Comparison of ENCODE assay signal across 21 cellular contexts in genomic region chr17:77890771-77891170, GRCh38.
"Had no signal": no experiment of that assay in that cellular context is flagged by ENCODE, and none has a peak within 500 bp of the region (broad histone marks: within the 10 kb centered on the region; RNA-seq: fewer than 3 reads in every experiment).

No MANE protein-coding gene starts in this region.

- H3K36me3 Mint-ChIP-seq: immature natural killer cell; naive thymus-derived CD4-positive, alpha-beta T cell; neural progenitor cell; stimulated activated effector memory CD8-positive, alpha-beta T cell treated with anti-CD3 and anti-CD28 coated beads, Interleukin-12 subunit alpha, Interleukin-12 subunit beta, amount 100 ng/mL, for 72 hours had no signal

- H3K9me3 ChIP-seq: psoas muscle, right lobe of liver, stomach, thyroid gland had no signal

- DNase-seq: effector CD4-positive, alpha-beta T cell; hypothalamus; immature natural killer cell; islet precursor cell; mammary epithelial cell; mesendoderm; midbrain; naive thymus-derived CD4-positive, alpha-beta T cell; right lobe of liver; stimulated activated CD4-positive, alpha-beta T cell treated with anti-CD3 and anti-CD28 coated beads, Interleukin-2, amount 100 ng/mL, for 24 hours; stimulated activated CD4-positive, alpha-beta T cell treated with anti-CD3 and anti-CD28 coated beads, Interleukin-4, amount 100 ng/mL, for 24 hours; stimulated activated naive CD4-positive, alpha-beta T cell treated with Interleukin-2 at 50 U/mL for 16 hours; stomach; thyroid gland; trophoblast cell had no signal

- H3K9me3 Mint-ChIP-seq: immature natural killer cell; naive thymus-derived CD4-positive, alpha-beta T cell; nephron; neural progenitor cell; stimulated activated effector memory CD8-positive, alpha-beta T cell treated with anti-CD3 and anti-CD28 coated beads, Interleukin-12 subunit alpha, Interleukin-12 subunit beta, amount 100 ng/mL, for 72 hours had no signal

- ATAC-seq: naive thymus-derived CD4-positive, alpha-beta T cell; psoas muscle; right lobe of liver; stimulated activated effector memory CD8-positive, alpha-beta T cell treated with anti-CD3 and anti-CD28 coated beads, Interleukin-12 subunit alpha, Interleukin-12 subunit beta, amount 100 ng/mL, for 72 hours had no signal

- H3K27ac Mint-ChIP-seq: nephron; stimulated activated effector memory CD8-positive, alpha-beta T cell treated with anti-CD3 and anti-CD28 coated beads, Interleukin-12 subunit alpha, Interleukin-12 subunit beta, amount 100 ng/mL, for 72 hours had no signal

- H3K4me3 Mint-ChIP-seq: immature natural killer cell; stimulated activated effector memory CD8-positive, alpha-beta T cell treated with anti-CD3 and anti-CD28 coated beads, Interleukin-12 subunit alpha, Interleukin-12 subunit beta, amount 100 ng/mL, for 72 hours had no signal

- H3K27me3 ChIP-seq: dorsolateral prefrontal cortex, neural progenitor cell, right lobe of liver, thyroid gland had no signal

- H3K4me3 ChIP-seq: dorsolateral prefrontal cortex, neural progenitor cell, psoas muscle, right lobe of liver, smooth muscle cell, stomach, thyroid gland had no signal

- H3K27ac ChIP-seq: dorsolateral prefrontal cortex, neural progenitor cell, psoas muscle, right lobe of liver, stomach, thyroid gland had no signal

- H3K36me3 ChIP-seq: neural progenitor cell, right lobe of liver, stomach, thyroid gland had no signal
